In the genomic region with DNA sequence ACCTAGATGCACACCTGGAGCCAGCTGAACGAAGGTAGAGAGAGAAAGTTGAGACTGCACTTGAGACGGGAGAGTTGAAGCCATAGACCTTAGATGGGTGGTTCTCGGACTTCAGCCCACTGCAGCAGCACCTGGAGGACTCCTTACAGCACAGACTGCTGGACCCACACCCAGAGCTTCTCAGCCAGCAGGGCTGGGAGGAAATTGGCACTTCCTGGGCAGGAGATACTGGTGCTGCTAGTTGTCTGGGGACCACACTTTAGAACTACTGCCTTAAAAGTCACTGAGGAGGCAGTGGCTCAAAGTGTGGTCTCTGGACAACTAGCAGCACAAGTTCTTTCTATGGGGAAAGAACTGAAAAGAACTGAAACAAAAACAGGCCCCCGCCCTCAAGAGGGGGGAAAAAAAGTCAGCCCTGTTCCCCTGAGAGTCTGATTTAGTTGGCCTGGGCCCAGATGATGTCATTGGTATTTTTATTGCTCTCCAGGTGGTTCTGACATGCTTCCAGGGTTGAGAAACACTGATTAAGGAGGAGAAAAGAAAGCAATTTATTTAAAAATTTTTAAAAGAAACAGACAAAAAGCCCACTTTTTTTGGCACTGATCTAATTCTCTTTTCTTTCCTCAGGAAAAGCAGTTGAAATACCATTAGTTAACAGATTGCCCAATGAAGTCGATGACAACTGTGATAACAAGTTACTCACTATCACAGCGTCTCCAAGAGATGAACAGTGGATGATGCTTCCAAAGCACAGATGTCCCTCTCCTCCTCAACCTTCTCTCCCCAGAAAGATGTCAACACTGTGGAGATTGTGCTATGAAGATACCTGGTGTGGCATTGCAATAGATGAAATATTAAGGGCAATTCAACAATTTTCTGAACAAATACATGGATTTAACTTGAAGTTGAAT, we compare ENCODE assay signal across 1 cellular context.
A peak's percentile ranks its signal among the peaks of the same experiment; 100 is the strongest.
TF ChIP-seq lines count a peak whose summit lies in the region.

No MANE protein-coding gene starts in this region.

TF ChIP-seq in GM12878, 131 proteins besides CTCF, POLR2A, EP300 and RAD21 (continued from another document and continues in another):
- TF ChIP-seq, protein P1, sequence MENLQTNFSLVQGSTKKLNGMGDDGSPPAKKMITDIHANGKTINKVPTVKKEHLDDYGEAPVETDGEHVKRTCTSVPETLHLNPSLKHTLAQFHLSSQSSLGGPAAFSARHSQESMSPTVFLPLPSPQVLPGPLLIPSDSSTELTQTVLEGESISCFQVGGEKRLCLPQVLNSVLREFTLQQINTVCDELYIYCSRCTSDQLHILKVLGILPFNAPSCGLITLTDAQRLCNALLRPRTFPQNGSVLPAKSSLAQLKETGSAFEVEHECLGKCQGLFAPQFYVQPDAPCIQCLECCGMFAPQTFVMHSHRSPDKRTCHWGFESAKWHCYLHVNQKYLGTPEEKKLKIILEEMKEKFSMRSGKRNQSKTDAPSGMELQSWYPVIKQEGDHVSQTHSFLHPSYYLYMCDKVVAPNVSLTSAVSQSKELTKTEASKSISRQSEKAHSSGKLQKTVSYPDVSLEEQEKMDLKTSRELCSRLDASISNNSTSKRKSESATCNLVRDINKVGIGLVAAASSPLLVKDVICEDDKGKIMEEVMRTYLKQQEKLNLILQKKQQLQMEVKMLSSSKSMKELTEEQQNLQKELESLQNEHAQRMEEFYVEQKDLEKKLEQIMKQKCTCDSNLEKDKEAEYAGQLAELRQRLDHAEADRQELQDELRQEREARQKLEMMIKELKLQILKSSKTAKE (IDR thresholded peaks at IDR 0.05; ENCODE audit: low read depth, poor library complexity, severe bottlenecking): no peak
- TF ChIP-seq NR2C2 (IDR thresholded peaks at IDR 0.05; ENCODE audit: borderline replicate concordance, control insufficient read depth, insufficient read length, low read depth): no peak
- TF ChIP-seq, protein P2, sequence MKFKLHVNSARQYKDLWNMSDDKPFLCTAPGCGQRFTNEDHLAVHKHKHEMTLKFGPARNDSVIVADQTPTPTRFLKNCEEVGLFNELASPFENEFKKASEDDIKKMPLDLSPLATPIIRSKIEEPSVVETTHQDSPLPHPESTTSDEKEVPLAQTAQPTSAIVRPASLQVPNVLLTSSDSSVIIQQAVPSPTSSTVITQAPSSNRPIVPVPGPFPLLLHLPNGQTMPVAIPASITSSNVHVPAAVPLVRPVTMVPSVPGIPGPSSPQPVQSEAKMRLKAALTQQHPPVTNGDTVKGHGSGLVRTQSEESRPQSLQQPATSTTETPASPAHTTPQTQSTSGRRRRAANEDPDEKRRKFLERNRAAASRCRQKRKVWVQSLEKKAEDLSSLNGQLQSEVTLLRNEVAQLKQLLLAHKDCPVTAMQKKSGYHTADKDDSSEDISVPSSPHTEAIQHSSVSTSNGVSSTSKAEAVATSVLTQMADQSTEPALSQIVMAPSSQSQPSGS (IDR thresholded peaks at IDR 0.05; ENCODE audit: low read length): peak; percentile 86
- TF ChIP-seq FOXM1 (IDR thresholded peaks at IDR 0.05; ENCODE audit: low read depth, low read length): peak; percentile 46; the same call in 1 of the 2 replicates
- TF ChIP-seq, protein P3, sequence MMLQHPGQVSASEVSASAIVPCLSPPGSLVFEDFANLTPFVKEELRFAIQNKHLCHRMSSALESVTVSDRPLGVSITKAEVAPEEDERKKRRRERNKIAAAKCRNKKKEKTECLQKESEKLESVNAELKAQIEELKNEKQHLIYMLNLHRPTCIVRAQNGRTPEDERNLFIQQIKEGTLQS (IDR thresholded peaks at IDR 0.05; ENCODE audit: borderline replicate concordance, extremely low read depth, low read depth, low read length): no peak
- no peak for TF ChIP-seq ESRRA (IDR thresholded peaks at IDR 0.05; ENCODE audit: low read length)
- no peak for TF ChIP-seq NR2C1 (IDR thresholded peaks at IDR 0.05)
- TF ChIP-seq CBX3 (IDR thresholded peaks at IDR 0.05; ENCODE audit: borderline replicate concordance, low read depth): no peak
- TF ChIP-seq, protein P4, sequence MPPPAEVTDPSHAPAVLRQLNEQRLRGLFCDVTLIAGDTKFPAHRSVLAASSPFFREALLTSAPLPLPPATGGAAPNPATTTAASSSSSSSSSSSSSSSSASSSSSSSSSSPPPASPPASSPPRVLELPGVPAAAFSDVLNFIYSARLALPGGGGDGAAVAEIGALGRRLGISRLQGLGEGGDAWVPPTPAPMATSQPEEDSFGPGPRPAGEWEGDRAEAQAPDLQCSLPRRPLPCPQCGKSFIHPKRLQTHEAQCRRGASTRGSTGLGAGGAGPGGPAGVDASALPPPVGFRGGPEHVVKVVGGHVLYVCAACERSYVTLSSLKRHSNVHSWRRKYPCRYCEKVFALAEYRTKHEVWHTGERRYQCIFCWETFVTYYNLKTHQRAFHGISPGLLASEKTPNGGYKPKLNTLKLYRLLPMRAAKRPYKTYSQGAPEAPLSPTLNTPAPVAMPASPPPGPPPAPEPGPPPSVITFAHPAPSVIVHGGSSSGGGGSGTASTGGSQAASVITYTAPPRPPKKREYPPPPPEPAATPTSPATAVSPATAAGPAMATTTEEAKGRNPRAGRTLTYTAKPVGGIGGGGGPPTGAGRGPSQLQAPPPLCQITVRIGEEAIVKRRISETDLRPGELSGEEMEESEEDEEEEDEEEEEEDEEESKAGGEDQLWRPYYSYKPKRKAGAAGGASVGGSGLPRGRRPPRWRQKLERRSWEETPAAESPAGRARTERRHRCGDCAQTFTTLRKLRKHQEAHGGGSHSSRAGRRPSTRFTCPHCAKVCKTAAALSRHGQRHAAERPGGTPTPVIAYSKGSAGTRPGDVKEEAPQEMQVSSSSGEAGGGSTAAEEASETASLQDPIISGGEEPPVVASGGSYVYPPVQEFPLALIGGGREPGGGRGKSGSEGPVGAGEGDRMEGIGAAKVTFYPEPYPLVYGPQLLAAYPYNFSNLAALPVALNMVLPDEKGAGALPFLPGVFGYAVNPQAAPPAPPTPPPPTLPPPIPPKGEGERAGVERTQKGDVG (CRISPR knock-in tag; IDR thresholded peaks at IDR 0.05): no peak
- TF ChIP-seq, protein P5, sequence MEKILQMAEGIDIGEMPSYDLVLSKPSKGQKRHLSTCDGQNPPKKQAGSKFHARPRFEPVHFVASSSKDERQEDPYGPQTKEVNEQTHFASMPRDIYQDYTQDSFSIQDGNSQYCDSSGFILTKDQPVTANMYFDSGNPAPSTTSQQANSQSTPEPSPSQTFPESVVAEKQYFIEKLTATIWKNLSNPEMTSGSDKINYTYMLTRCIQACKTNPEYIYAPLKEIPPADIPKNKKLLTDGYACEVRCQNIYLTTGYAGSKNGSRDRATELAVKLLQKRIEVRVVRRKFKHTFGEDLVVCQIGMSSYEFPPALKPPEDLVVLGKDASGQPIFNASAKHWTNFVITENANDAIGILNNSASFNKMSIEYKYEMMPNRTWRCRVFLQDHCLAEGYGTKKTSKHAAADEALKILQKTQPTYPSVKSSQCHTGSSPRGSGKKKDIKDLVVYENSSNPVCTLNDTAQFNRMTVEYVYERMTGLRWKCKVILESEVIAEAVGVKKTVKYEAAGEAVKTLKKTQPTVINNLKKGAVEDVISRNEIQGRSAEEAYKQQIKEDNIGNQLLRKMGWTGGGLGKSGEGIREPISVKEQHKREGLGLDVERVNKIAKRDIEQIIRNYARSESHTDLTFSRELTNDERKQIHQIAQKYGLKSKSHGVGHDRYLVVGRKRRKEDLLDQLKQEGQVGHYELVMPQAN (conservative IDR thresholded peaks at IDR 0.05): no peak
- no peak for TF ChIP-seq YY1 (IDR thresholded peaks at IDR 0.05; ENCODE audit: low read depth, low read length)
- TF ChIP-seq YBX1 (IDR thresholded peaks at IDR 0.05): no peak
- TF ChIP-seq, protein P6, sequence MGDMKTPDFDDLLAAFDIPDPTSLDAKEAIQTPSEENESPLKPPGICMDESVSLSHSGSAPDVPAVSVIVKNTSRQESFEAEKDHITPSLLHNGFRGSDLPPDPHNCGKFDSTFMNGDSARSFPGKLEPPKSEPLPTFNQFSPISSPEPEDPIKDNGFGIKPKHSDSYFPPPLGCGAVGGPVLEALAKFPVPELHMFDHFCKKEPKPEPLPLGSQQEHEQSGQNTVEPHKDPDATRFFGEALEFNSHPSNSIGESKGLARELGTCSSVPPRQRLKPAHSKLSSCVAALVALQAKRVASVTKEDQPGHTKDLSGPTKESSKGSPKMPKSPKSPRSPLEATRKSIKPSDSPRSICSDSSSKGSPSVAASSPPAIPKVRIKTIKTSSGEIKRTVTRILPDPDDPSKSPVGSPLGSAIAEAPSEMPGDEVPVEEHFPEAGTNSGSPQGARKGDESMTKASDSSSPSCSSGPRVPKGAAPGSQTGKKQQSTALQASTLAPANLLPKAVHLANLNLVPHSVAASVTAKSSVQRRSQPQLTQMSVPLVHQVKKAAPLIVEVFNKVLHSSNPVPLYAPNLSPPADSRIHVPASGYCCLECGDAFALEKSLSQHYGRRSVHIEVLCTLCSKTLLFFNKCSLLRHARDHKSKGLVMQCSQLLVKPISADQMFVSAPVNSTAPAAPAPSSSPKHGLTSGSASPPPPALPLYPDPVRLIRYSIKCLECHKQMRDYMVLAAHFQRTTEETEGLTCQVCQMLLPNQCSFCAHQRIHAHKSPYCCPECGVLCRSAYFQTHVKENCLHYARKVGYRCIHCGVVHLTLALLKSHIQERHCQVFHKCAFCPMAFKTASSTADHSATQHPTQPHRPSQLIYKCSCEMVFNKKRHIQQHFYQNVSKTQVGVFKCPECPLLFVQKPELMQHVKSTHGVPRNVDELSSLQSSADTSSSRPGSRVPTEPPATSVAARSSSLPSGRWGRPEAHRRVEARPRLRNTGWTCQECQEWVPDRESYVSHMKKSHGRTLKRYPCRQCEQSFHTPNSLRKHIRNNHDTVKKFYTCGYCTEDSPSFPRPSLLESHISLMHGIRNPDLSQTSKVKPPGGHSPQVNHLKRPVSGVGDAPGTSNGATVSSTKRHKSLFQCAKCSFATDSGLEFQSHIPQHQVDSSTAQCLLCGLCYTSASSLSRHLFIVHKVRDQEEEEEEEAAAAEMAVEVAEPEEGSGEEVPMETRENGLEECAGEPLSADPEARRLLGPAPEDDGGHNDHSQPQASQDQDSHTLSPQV (IDR thresholded peaks at IDR 0.05): no peak
- no peak for TF ChIP-seq HDGF (IDR thresholded peaks at IDR 0.05)
- no peak for TF ChIP-seq POU2F2 (IDR thresholded peaks at IDR 0.05; ENCODE audit: borderline replicate concordance, low read depth, low read length)
- TF ChIP-seq LARP7 (IDR thresholded peaks at IDR 0.05): no peak
- no peak for TF ChIP-seq RELA (IDR thresholded peaks at IDR 0.05; ENCODE audit: borderline replicate concordance, partially characterized antibody)
- TF ChIP-seq EZH2 (IDR thresholded peaks at IDR 0.05; ENCODE audit: borderline replicate concordance, control insufficient read depth, low read depth, low read length): no peak
- TF ChIP-seq CREB1 (IDR thresholded peaks at IDR 0.05; ENCODE audit: low read depth): 0 out of 2 replicates have a peak, but pooled peaks have one; percentile 37
- no peak for TF ChIP-seq SMAD1 (IDR thresholded peaks at IDR 0.05; ENCODE audit: low read depth, partially characterized antibody)
- TF ChIP-seq BMI1 (IDR thresholded peaks at IDR 0.05; ENCODE audit: borderline replicate concordance): no peak
- 0 out of 2 replicates have a peak, but pooled peaks have one; percentile 41 for TF ChIP-seq NFIC (IDR thresholded peaks at IDR 0.05; ENCODE audit: low read depth, low read length)
- no peak for TF ChIP-seq NR2F1 (conservative IDR thresholded peaks at IDR 0.05)
- TF ChIP-seq, protein P7, sequence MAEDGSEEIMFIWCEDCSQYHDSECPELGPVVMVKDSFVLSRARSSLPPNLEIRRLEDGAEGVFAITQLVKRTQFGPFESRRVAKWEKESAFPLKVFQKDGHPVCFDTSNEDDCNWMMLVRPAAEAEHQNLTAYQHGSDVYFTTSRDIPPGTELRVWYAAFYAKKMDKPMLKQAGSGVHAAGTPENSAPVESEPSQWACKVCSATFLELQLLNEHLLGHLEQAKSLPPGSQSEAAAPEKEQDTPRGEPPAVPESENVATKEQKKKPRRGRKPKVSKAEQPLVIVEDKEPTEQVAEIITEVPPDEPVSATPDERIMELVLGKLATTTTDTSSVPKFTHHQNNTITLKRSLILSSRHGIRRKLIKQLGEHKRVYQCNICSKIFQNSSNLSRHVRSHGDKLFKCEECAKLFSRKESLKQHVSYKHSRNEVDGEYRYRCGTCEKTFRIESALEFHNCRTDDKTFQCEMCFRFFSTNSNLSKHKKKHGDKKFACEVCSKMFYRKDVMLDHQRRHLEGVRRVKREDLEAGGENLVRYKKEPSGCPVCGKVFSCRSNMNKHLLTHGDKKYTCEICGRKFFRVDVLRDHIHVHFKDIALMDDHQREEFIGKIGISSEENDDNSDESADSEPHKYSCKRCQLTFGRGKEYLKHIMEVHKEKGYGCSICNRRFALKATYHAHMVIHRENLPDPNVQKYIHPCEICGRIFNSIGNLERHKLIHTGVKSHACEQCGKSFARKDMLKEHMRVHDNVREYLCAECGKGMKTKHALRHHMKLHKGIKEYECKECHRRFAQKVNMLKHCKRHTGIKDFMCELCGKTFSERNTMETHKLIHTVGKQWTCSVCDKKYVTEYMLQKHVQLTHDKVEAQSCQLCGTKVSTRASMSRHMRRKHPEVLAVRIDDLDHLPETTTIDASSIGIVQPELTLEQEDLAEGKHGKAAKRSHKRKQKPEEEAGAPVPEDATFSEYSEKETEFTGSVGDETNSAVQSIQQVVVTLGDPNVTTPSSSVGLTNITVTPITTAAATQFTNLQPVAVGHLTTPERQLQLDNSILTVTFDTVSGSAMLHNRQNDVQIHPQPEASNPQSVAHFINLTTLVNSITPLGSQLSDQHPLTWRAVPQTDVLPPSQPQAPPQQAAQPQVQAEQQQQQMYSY (CRISPR knock-in tag; IDR thresholded peaks at IDR 0.05): no peak
- TF ChIP-seq, protein P8, sequence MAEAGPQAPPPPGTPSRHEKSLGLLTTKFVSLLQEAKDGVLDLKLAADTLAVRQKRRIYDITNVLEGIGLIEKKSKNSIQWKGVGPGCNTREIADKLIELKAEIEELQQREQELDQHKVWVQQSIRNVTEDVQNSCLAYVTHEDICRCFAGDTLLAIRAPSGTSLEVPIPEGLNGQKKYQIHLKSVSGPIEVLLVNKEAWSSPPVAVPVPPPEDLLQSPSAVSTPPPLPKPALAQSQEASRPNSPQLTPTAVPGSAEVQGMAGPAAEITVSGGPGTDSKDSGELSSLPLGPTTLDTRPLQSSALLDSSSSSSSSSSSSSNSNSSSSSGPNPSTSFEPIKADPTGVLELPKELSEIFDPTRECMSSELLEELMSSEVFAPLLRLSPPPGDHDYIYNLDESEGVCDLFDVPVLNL (IDR thresholded peaks at IDR 0.05; ENCODE audit: low read depth, low read length): no peak
- no peak for TF ChIP-seq MYC (IDR thresholded peaks at IDR 0.05; ENCODE audit: insufficient read depth, insufficient read length, insufficient replicate concordance, low read length, severe bottlenecking)
- TF ChIP-seq, protein P9, sequence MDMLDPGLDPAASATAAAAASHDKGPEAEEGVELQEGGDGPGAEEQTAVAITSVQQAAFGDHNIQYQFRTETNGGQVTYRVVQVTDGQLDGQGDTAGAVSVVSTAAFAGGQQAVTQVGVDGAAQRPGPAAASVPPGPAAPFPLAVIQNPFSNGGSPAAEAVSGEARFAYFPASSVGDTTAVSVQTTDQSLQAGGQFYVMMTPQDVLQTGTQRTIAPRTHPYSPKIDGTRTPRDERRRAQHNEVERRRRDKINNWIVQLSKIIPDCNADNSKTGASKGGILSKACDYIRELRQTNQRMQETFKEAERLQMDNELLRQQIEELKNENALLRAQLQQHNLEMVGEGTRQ (IDR thresholded peaks at IDR 0.05; ENCODE audit: borderline replicate concordance, low read depth, low read length): no peak
- no peak for TF ChIP-seq ZNF622 (IDR thresholded peaks at IDR 0.05)
- TF ChIP-seq, protein P10, sequence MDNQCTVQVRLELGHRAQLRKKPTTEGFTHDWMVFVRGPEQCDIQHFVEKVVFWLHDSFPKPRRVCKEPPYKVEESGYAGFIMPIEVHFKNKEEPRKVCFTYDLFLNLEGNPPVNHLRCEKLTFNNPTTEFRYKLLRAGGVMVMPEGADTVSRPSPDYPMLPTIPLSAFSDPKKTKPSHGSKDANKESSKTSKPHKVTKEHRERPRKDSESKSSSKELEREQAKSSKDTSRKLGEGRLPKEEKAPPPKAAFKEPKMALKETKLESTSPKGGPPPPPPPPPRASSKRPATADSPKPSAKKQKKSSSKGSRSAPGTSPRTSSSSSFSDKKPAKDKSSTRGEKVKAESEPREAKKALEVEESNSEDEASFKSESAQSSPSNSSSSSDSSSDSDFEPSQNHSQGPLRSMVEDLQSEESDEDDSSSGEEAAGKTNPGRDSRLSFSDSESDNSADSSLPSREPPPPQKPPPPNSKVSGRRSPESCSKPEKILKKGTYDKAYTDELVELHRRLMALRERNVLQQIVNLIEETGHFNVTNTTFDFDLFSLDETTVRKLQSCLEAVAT (IDR thresholded peaks at IDR 0.05): no peak
- no peak for TF ChIP-seq NBN (IDR thresholded peaks at IDR 0.05)
